In the genomic region with DNA sequence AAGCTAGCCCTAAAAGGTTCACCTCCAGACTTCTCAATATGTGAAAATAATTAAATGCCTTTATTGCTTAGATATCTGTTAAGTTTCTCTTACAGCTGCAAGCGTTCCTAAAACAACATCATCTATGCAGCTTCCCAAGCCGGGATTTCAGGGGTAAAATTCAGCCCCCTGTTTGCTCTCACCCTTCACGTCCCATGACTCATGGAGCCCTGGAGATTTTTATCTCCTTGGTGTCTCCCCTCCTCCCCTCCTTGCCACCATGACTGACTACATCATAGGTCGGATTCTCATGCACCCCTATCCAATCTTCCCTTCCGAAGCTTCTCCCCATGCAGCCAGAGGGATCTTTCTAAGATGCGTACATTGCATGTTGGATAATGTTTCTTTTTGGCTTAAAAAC, we compare ENCODE assay signal across 21 cellular contexts. TPM values are rescaled to one million over a fixed set of nuclear protein-coding genes. Genes with fewer than 3 reads are reported as not detected.
"Had no signal": no experiment of that assay in that cellular context is flagged by ENCODE, and none has a peak within 500 bp of the region (broad histone marks: within the 10 kb centered on the region; RNA-seq: fewer than 3 reads in every experiment).

No MANE protein-coding gene starts in this region.

- H3K36me3 Mint-ChIP-seq: activated naive CD4-positive, alpha-beta T cell treated with anti-CD3 and anti-CD28 coated beads, Interleukin-2, amount 10 ng/mL, durations not matched to agents 7 days and 5 days; brain had no signal

- DNase-seq: activated CD4-positive, alpha-beta memory T cell treated with anti-CD3 and anti-CD28 coated beads, Interleukin-2, amount 10 ng/mL, durations not matched to agents 7 days and 5 days; activated CD4-positive, alpha-beta T cell treated with anti-CD3 and anti-CD28 coated beads, Interleukin-2, amount 10 ng/mL, durations not matched to agents 24 days and 14 days; activated effector memory CD4-positive, alpha-beta T cell treated with anti-CD3 and anti-CD28 coated beads, Interleukin-2, amount 50 U/mL, for 16 hours; activated naive CD4-positive, alpha-beta T cell treated with anti-CD3 and anti-CD28 coated beads, Interleukin-2, amount 10 ng/mL, durations not matched to agents 7 days and 5 days; aorta; effector memory CD4-positive, alpha-beta T cell; hippocampal formation; left ventricle myocardium superior; mammary epithelial cell; occipital lobe; posterior cingulate gyrus; stimulated activated CD4-positive, alpha-beta T cell treated with anti-CD3 and anti-CD28 coated beads, Interleukin-4, amount 100 ng/mL, for 4 hours had no signal

- H3K27ac Mint-ChIP-seq: activated CD4-positive, alpha-beta memory T cell treated with anti-CD3 and anti-CD28 coated beads, Interleukin-2, amount 10 ng/mL, durations not matched to agents 7 days and 5 days; activated CD4-positive, alpha-beta T cell treated with anti-CD3 and anti-CD28 coated beads, Interleukin-2, amount 10 ng/mL, durations not matched to agents 24 days and 14 days; activated naive CD4-positive, alpha-beta T cell treated with anti-CD3 and anti-CD28 coated beads, Interleukin-2, amount 10 ng/mL, durations not matched to agents 7 days and 5 days; stimulated activated naive CD8-positive, alpha-beta T cell treated with anti-CD3 and anti-CD28 coated beads, Interleukin-15, Interleukin-2, amounts not matched to agents 100 ng/mL and 50 ng/mL, for 24 hours; T-helper 2 cell treated with Interferon-gamma antibody and Interleukin-4, amounts not matched to agents 5 μg/mL and 100 μg/mL, for 36 hours had no signal

- FAIRE-seq: frontal cortex had no signal

- H3K9me3 ChIP-seq: esophagus muscularis mucosa, tibial artery, vagina had no signal

- ATAC-seq: activated CD4-positive, CD25-positive, alpha-beta regulatory T cell treated with anti-CD3 and anti-CD28 coated beads, Interleukin-2, amount 50 U/mL, for 24 hours; left ventricle myocardium superior had no signal

- H3K9me3 Mint-ChIP-seq: activated CD4-positive, alpha-beta memory T cell treated with anti-CD3 and anti-CD28 coated beads, Interleukin-2, amount 10 ng/mL, durations not matched to agents 7 days and 5 days; activated CD4-positive, alpha-beta T cell treated with anti-CD3 and anti-CD28 coated beads, Interleukin-2, amount 10 ng/mL, durations not matched to agents 24 days and 14 days; activated naive CD4-positive, alpha-beta T cell treated with anti-CD3 and anti-CD28 coated beads, Interleukin-2, amount 10 ng/mL, durations not matched to agents 7 days and 5 days; stimulated activated naive CD8-positive, alpha-beta T cell treated with anti-CD3 and anti-CD28 coated beads, Interleukin-15, Interleukin-2, amounts not matched to agents 100 ng/mL and 50 ng/mL, for 24 hours; T-helper 2 cell treated with Interferon-gamma antibody and Interleukin-4, amounts not matched to agents 5 μg/mL and 100 μg/mL, for 36 hours had no signal

- H3K27ac ChIP-seq: esophagus muscularis mucosa, tibial artery, vagina had no signal

- H3K4me1 ChIP-seq: tibial artery had no signal

- H3K36me3 ChIP-seq: esophagus muscularis mucosa, tibial artery, vagina had no signal

- H3K4me3 Mint-ChIP-seq: activated CD4-positive, alpha-beta memory T cell treated with anti-CD3 and anti-CD28 coated beads, Interleukin-2, amount 10 ng/mL, durations not matched to agents 7 days and 5 days; activated CD4-positive, alpha-beta T cell treated with anti-CD3 and anti-CD28 coated beads, Interleukin-2, amount 10 ng/mL, durations not matched to agents 24 days and 14 days; activated naive CD4-positive, alpha-beta T cell treated with anti-CD3 and anti-CD28 coated beads, Interleukin-2, amount 10 ng/mL, durations not matched to agents 7 days and 5 days; stimulated activated naive CD8-positive, alpha-beta T cell treated with anti-CD3 and anti-CD28 coated beads, Interleukin-15, Interleukin-2, amounts not matched to agents 100 ng/mL and 50 ng/mL, for 24 hours; T-helper 2 cell treated with Interferon-gamma antibody and Interleukin-4, amounts not matched to agents 5 μg/mL and 100 μg/mL, for 36 hours had no signal

- H3K4me1 Mint-ChIP-seq: activated naive CD4-positive, alpha-beta T cell treated with anti-CD3 and anti-CD28 coated beads, Interleukin-2, amount 10 ng/mL, durations not matched to agents 7 days and 5 days had no signal

- H3K27me3 ChIP-seq: vagina had no signal

- H3K4me3 ChIP-seq: esophagus muscularis mucosa, tibial artery, vagina had no signal

RNA-seq across cellular contexts. Expression of a gene that starts 21.0 kb away (rescaled TPM):
- total RNA-seq: activated CD4-positive, alpha-beta memory T cell treated with anti-CD3 and anti-CD28 coated beads, Interleukin-2, amount 10 ng/mL, durations not matched to agents 7 days and 5 days; activated CD4-positive, alpha-beta T cell treated with anti-CD3 and anti-CD28 coated beads, Interleukin-2, amount 10 ng/mL, durations not matched to agents 24 days and 14 days; aorta; dermis microvascular lymphatic vessel endothelial cell; left ventricle myocardium superior had no signal
- polyA plus RNA-seq: aorta had no signal
